ENCODE assay signal across 34 cellular contexts in the genomic region with DNA sequence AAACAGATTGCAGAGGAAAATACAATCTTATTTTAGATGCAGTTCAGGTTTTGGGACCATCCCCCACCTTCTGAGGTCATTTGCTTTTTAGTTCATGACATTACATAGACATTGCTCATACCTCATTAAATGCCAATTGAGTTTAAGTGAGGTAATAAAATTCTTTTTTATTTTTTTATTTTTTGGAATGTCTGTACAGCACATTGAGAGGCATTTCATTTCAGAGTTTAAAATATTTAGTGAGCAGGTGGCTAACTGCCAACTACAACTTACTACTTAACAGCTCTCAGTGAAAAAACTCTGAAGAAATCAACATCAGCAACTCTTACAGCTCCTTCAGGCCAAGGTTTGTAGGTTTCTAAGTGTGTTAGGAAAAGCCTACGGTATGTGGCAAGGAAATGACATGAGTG.
DNase-seq lines count a peak whose midpoint lies in the region; ATAC-seq, FAIRE-seq and TF ChIP-seq lines count a peak whose summit lies in the region.
"Had no signal": no experiment of that assay in that cellular context is flagged by ENCODE, and none has a peak within 500 bp of the region (broad histone marks: within the 10 kb centered on the region; RNA-seq: fewer than 3 reads in every experiment).

No MANE protein-coding gene starts in this region.

- peak overlapping the region; percentile 31 to 63 (median 45) for H3K27ac ChIP-seq in thyroid gland
- no peak overlapping the region for H3K27ac ChIP-seq in CD4-positive, alpha-beta memory T cell (ENCODE audit: low read depth, low read length)
- H3K27ac ChIP-seq: 22Rv1, esophagus muscularis mucosa, KMS-11, tibial artery had no signal

- POLR2A ChIA-PET in CD4-positive, alpha-beta memory T cell (lab: Charles Lee; ENCODE audit: partially characterized antibody): no interaction called here

- H3K27me3 Mint-ChIP-seq in CD4-positive, alpha-beta memory T cell: no peaks in the 10 kb centered on the region
- H3K27me3 Mint-ChIP-seq: activated naive CD8-positive, alpha-beta T cell treated with anti-CD3 and anti-CD28 coated beads, Interleukin-2, amount 50 U/mL, for 24 hours; stimulated activated naive CD8-positive, alpha-beta T cell treated with anti-CD3 and anti-CD28 coated beads, Interleukin-15, Interleukin-2, amounts not matched to agents 100 ng/mL and 50 ng/mL, for 24 hours; T-cell had no signal

- no peak overlapping the region for H3K27ac Mint-ChIP-seq in CD4-positive, alpha-beta memory T cell
- H3K27ac Mint-ChIP-seq: activated CD8-positive, alpha-beta T cell treated with anti-CD3 and anti-CD28 coated beads, Interleukin-2, amount 10 ng/mL, durations not matched to agents 7 days and 5 days; activated naive CD8-positive, alpha-beta T cell treated with anti-CD3 and anti-CD28 coated beads, Interleukin-2, amount 50 U/mL, for 24 hours; CD8-positive, alpha-beta T cell; immature natural killer cell; stimulated activated naive CD8-positive, alpha-beta T cell treated with anti-CD3 and anti-CD28 coated beads, Interleukin-15, Interleukin-2, amounts not matched to agents 100 ng/mL and 50 ng/mL, for 24 hours; T-cell had no signal

- no peak overlapping the region for H3K4me3 Mint-ChIP-seq in CD4-positive, alpha-beta memory T cell
- H3K4me3 Mint-ChIP-seq: activated CD8-positive, alpha-beta T cell treated with anti-CD3 and anti-CD28 coated beads, Interleukin-2, amount 10 ng/mL, durations not matched to agents 7 days and 5 days; activated naive CD8-positive, alpha-beta T cell treated with anti-CD3 and anti-CD28 coated beads, Interleukin-2, amount 50 U/mL, for 24 hours; CD8-positive, alpha-beta T cell; immature natural killer cell; neural crest cell; stimulated activated naive CD8-positive, alpha-beta T cell treated with anti-CD3 and anti-CD28 coated beads, Interleukin-15, Interleukin-2, amounts not matched to agents 100 ng/mL and 50 ng/mL, for 24 hours; T-cell had no signal

- H3K36me3 ChIP-seq in thyroid gland: no peaks in the 10 kb centered on the region
- no peaks in the 10 kb centered on the region for H3K36me3 ChIP-seq in CD4-positive, alpha-beta memory T cell (ENCODE audit: insufficient read depth, low read length)
- H3K36me3 ChIP-seq: esophagus muscularis mucosa, tibial artery had no signal

- H3K36me3 Mint-ChIP-seq in CD4-positive, alpha-beta memory T cell: no peaks in the 10 kb centered on the region
- H3K36me3 Mint-ChIP-seq: CD8-positive, alpha-beta T cell; immature natural killer cell; T-cell had no signal

- no peak overlapping the region for H3K4me3 ChIP-seq in thyroid gland (replicated peaks in 1 of 3)
- H3K4me3 ChIP-seq in CD4-positive, alpha-beta memory T cell (ENCODE audit: low read length in 2 of 2): no peak overlapping the region
- H3K4me3 ChIP-seq: esophagus muscularis mucosa, tibial artery had no signal

- peaks cover 12 to 16% of the 10 kb centered on the region in 2 donors for H3K4me1 ChIP-seq in thyroid gland
- no peaks in the 10 kb centered on the region for H3K4me1 ChIP-seq in CD4-positive, alpha-beta memory T cell (ENCODE audit: insufficient read depth, low read length)
- H3K4me1 ChIP-seq: esophagus muscularis mucosa, tibial artery had no signal

- DNase-seq in DMS 273 (lab: John Stamatoyannopoulos, UW; ENCODE audit: unreplicated experiment) (peak; percentile 20), DMS 273 treated with DMSO at 0.1 percent for 48 hours (lab: John Stamatoyannopoulos, UW) (no peak), RCC 7860 (ENCODE audit: low spot score) (peak; percentile 8), kidney glomerular epithelial cell (lab: John Stamatoyannopoulos, UW) (peak; percentile 47), thyroid gland (peak; percentile 25 to 31), NCI-H1092 treated with DMSO at 0.1 percent for 48 hours (lab: John Stamatoyannopoulos, UW) (no peak)
- no peak for DNase-seq in CD4-positive, alpha-beta memory T cell
- DNase-seq: activated CD8-positive, alpha-beta T cell treated with anti-CD3 and anti-CD28 coated beads, Interleukin-2, amount 10 ng/mL, durations not matched to agents 7 days and 5 days; activated gamma-delta T cell; activated naive CD8-positive, alpha-beta T cell treated with anti-CD3 and anti-CD28 coated beads, Interleukin-2, amount 50 U/mL, for 24 hours; CD8-positive, alpha-beta T cell; cortex of kidney; hippocampal formation; immature natural killer cell; NCI-H187 treated with DMSO at 0.1 percent for 48 hours; NCI-H2227 treated with DMSO at 0.1 percent for 48 hours; NCI-H748 treated with DMSO at 0.1 percent for 48 hours; OCI-M1; posterior cingulate gyrus; SHP77 treated with DMSO at 0.1 percent for 48 hours; stimulated activated CD4-positive, alpha-beta T cell treated with anti-CD3 and anti-CD28 coated beads, Interleukin-15, amount 100 ng/mL, for 24 hours; T-cell; tibial artery had no signal

- H3K4me1 Mint-ChIP-seq in CD4-positive, alpha-beta memory T cell: no peaks in the 10 kb centered on the region
- H3K4me1 Mint-ChIP-seq: activated naive CD8-positive, alpha-beta T cell treated with anti-CD3 and anti-CD28 coated beads, Interleukin-2, amount 50 U/mL, for 24 hours; immature natural killer cell; neural crest cell; T-cell had no signal

- no peaks in the 10 kb centered on the region for H3K9me3 Mint-ChIP-seq in CD4-positive, alpha-beta memory T cell
- H3K9me3 Mint-ChIP-seq: activated naive CD8-positive, alpha-beta T cell treated with anti-CD3 and anti-CD28 coated beads, Interleukin-2, amount 50 U/mL, for 24 hours; CD8-positive, alpha-beta T cell; neural crest cell; stimulated activated naive CD8-positive, alpha-beta T cell treated with anti-CD3 and anti-CD28 coated beads, Interleukin-15, Interleukin-2, amounts not matched to agents 100 ng/mL and 50 ng/mL, for 24 hours had no signal

- no peaks in the 10 kb centered on the region for H3K27me3 ChIP-seq in thyroid gland
- no peaks in the 10 kb centered on the region for H3K27me3 ChIP-seq in CD4-positive, alpha-beta memory T cell (ENCODE audit: insufficient read depth, low read length)
- H3K27me3 ChIP-seq: esophagus muscularis mucosa, tibial artery had no signal

- no peak for ATAC-seq in GM19328 (IDR thresholded peaks at IDR 0.05; ENCODE audit: unreplicated experiment)
- ATAC-seq: activated CD4-positive, CD25-positive, alpha-beta regulatory T cell treated with anti-CD3 and anti-CD28 coated beads, Interleukin-2, amount 50 U/mL, for 24 hours; activated CD8-positive, alpha-beta T cell treated with anti-CD3 and anti-CD28 coated beads, Interleukin-2, amount 10 ng/mL, durations not matched to agents 7 days and 5 days; activated naive CD8-positive, alpha-beta T cell treated with anti-CD3 and anti-CD28 coated beads, Interleukin-2, amount 50 U/mL, for 24 hours; CD8-positive, alpha-beta T cell; sciatic nerve; T-cell had no signal

- CTCF ChIA-PET in CD4-positive, alpha-beta memory T cell (lab: Charles Lee; ENCODE audit: partially characterized antibody): no interaction called here

- H3K9me3 ChIP-seq in thyroid gland: no peaks in the 10 kb centered on the region
- no peaks in the 10 kb centered on the region for H3K9me3 ChIP-seq in CD4-positive, alpha-beta memory T cell (ENCODE audit: control insufficient read depth in 1 of 2, low read length in 2 of 2)
- H3K9me3 ChIP-seq: esophagus muscularis mucosa, tibial artery had no signal

- no peak for TF ChIP-seq POLR2A in thyroid gland (IDR thresholded peaks at IDR 0.05)

- intact Hi-C loops in thyroid gland (cut with DNase I): no loop called here
- intact Hi-C loops in CD4-positive, alpha-beta memory T cell (cut with micrococcal nuclease): no loop called here

- no peak for FAIRE-seq in RCC 7860 (lab: Jason Lieb, UNC)
- FAIRE-seq: bronchial epithelial cell, frontal cortex, H1 had no signal

- TF ChIP-seq CTCF in thyroid gland (IDR thresholded peaks at IDR 0.05): no peak

- 26 to 31% methylated on average over 1 of the region's 1 CpG for WGBS in thyroid gland, 2 donors

Comparison
In these comparisons a context has a peak if more than half of its experiments do, and no peak if none do; other contexts are left out.
1. DNase-seq: peak in DMS 273 (single experiment), RCC 7860 (single experiment), kidney glomerular epithelial cell (single experiment) and thyroid gland (2 of 2); none in DMS 273 treated with DMSO at 0.1 percent for 48 hours (single experiment), CD4-positive, alpha-beta memory T cell (0 of 5) and NCI-H1092 treated with DMSO at 0.1 percent for 48 hours (single experiment).